Comparison of ENCODE assay signal across 23 cellular contexts in genomic region chrX:72027024-72027913, GRCh38.
DNase-seq lines count a peak whose midpoint lies in the region; ATAC-seq and TF ChIP-seq lines count a peak whose summit lies in the region.
"Had no signal": no experiment of that assay in that cellular context is flagged by ENCODE, and none has a peak within 500 bp of the region (broad histone marks: within the 10 kb centered on the region; RNA-seq: fewer than 3 reads in every experiment).

No MANE protein-coding gene starts in this region.

- H3K27ac ChIP-seq in sigmoid colon (peak overlapping the region; percentile 68 to 78 (median 73)), foreskin keratinocyte (no peak overlapping the region)
- H3K27ac ChIP-seq: left ventricle myocardium inferior, pancreas, PC-9 had no signal

- peaks cover 39% of the 10 kb centered on the region for H3K27me3 ChIP-seq in adipocyte (replicated peaks; ENCODE audit: control insufficient read depth, insufficient read depth, low read length)
- H3K27me3 ChIP-seq in sigmoid colon = peaks cover 0 to 3% (median 0%) of the 10 kb centered on the region in 3 donors
- no peaks in the 10 kb centered on the region for H3K27me3 ChIP-seq in foreskin keratinocyte

- 87 to 90% methylated on average over 14 of the region's 14 CpGs for WGBS in sigmoid colon, 2 donors

- peaks cover 24% of the 10 kb centered on the region for H3K4me1 ChIP-seq in adipocyte (ENCODE audit: control insufficient read depth, insufficient read depth, low read length)
- peaks cover 0 to 39% (median 22%) of the 10 kb centered on the region in 4 donors for H3K4me1 ChIP-seq in sigmoid colon
- H3K4me1 ChIP-seq in foreskin keratinocyte = peaks cover 4% of the 10 kb centered on the region
- H3K4me1 ChIP-seq: left ventricle myocardium inferior had no signal

- H3K27ac Mint-ChIP-seq in activated CD4-positive, alpha-beta T cell treated with anti-CD3 and anti-CD28 coated beads, Interleukin-2, amount 10 ng/mL, durations not matched to agents 7 days and 5 days = no peak overlapping the region
- H3K27ac Mint-ChIP-seq: CD4-positive, alpha-beta T cell; GM23338 had no signal

- no peak for TF ChIP-seq CTCF in AG09309 (IDR thresholded peaks at IDR 0.05; ENCODE audit: control insufficient read depth, insufficient read depth, low read depth, low read length, missing control alignments)
- TF ChIP-seq CTCF in foreskin fibroblast (IDR thresholded peaks at IDR 0.05; ENCODE audit: low read depth, low read length) = no peak
- no peak for TF ChIP-seq CTCF in sigmoid colon (IDR thresholded peaks at IDR 0.05)
- TF ChIP-seq CTCF in foreskin keratinocyte (conservative IDR thresholded peaks at IDR 0.05) = no peak

- ATAC-seq in GM21723 (IDR thresholded peaks at IDR 0.05; ENCODE audit: unreplicated experiment) (no peak), HG02642 (IDR thresholded peaks at IDR 0.05; ENCODE audit: poor library complexity, unreplicated experiment) (no peak), foreskin keratinocyte (no peak)
- ATAC-seq: A549; activated CD4-positive, CD25-positive, alpha-beta regulatory T cell treated with anti-CD3 and anti-CD28 coated beads, Interleukin-2, amount 50 U/mL, for 24 hours; GM23338; pancreas had no signal

- H3K4me3 ChIP-seq in AG09309 (ENCODE audit: control insufficient read depth, low read depth, low read length) (peak overlapping the region; percentile 43), adipocyte (ENCODE audit: low read length) (peak overlapping the region; percentile 33), foreskin fibroblast (ENCODE audit: low read depth in 1 of 2, low read length in 2 of 2) (peak overlapping the region; percentile 49 to 59), sigmoid colon (peak overlapping the region in 3 of 4 donors; percentile 28 to 36 (median 35))
- H3K4me3 ChIP-seq: A549, GM23338, left ventricle myocardium inferior, pancreas, PC-9 had no signal

- intact Hi-C loops in sigmoid colon (cut with DNase I) = no loop called here

- H3K4me3 Mint-ChIP-seq in activated CD4-positive, alpha-beta T cell treated with anti-CD3 and anti-CD28 coated beads, Interleukin-2, amount 10 ng/mL, durations not matched to agents 7 days and 5 days = no peak overlapping the region
- H3K4me3 Mint-ChIP-seq: CD4-positive, alpha-beta T cell; GM23338 had no signal

- no peaks in the 10 kb centered on the region for H3K4me1 Mint-ChIP-seq in activated CD4-positive, alpha-beta T cell treated with anti-CD3 and anti-CD28 coated beads, Interleukin-2, amount 10 ng/mL, durations not matched to agents 7 days and 5 days

- no peak for TF ChIP-seq POLR2A in sigmoid colon (IDR thresholded peaks at IDR 0.05)

- CTCF ChIA-PET in activated CD4-positive, alpha-beta T cell treated with anti-CD3 and anti-CD28 coated beads, Interleukin-2, amount 10 ng/mL, durations not matched to agents 7 days and 5 days (lab: Charles Lee) = interaction anchor here (0.8 kb wide), 1 partner anchor 99 kb away, joined by 3 read pairs; no protein-coding TSS in a partner anchor

- no peaks in the 10 kb centered on the region for H3K36me3 Mint-ChIP-seq in activated CD4-positive, alpha-beta T cell treated with anti-CD3 and anti-CD28 coated beads, Interleukin-2, amount 10 ng/mL, durations not matched to agents 7 days and 5 days (ENCODE audit: low read depth)

- peaks cover 15% of the 10 kb centered on the region for H3K27me3 Mint-ChIP-seq in activated CD4-positive, alpha-beta T cell treated with anti-CD3 and anti-CD28 coated beads, Interleukin-2, amount 10 ng/mL, durations not matched to agents 7 days and 5 days
- H3K27me3 Mint-ChIP-seq: CD4-positive, alpha-beta T cell had no signal

- no peaks in the 10 kb centered on the region for H3K9me3 Mint-ChIP-seq in activated CD4-positive, alpha-beta T cell treated with anti-CD3 and anti-CD28 coated beads, Interleukin-2, amount 10 ng/mL, durations not matched to agents 7 days and 5 days
- H3K9me3 Mint-ChIP-seq: CD4-positive, alpha-beta T cell; GM23338 had no signal

- DNase-seq in AG09309 (ENCODE audit: low read depth) = no peak
- DNase-seq in adipocyte (ENCODE audit: low read depth) = peak; percentile 54
- peak in 1 of 2 donors; percentile 49 for DNase-seq in foreskin fibroblast
- peak; percentile 33 for DNase-seq in sigmoid colon
- no peak for DNase-seq in foreskin keratinocyte
- no peak for DNase-seq in activated CD4-positive, alpha-beta T cell treated with anti-CD3 and anti-CD28 coated beads, Interleukin-2, amount 10 ng/mL, durations not matched to agents 7 days and 5 days
- DNase-seq: activated effector memory CD4-positive, alpha-beta T cell treated with anti-CD3 and anti-CD28 coated beads, Interleukin-2, amount 50 U/mL, for 16 hours; CD4-positive, alpha-beta T cell; DMS53; left ventricle myocardium inferior; NCI-H1694 treated with DMSO at 0.1 percent for 48 hours; NCI-H2227 treated with DMSO at 0.1 percent for 48 hours; pancreas; PC-9; small intestine; stimulated activated CD4-positive, alpha-beta T cell treated with anti-CD3 and anti-CD28 coated beads, Interleukin-4, amount 100 ng/mL, for 1 hour; substantia nigra; T-helper 9 cell had no signal

- H3K36me3 ChIP-seq in adipocyte (ENCODE audit: control insufficient read depth, insufficient read depth, low read length, severe bottlenecking) (no peaks in the 10 kb centered on the region), sigmoid colon (no peaks in the 10 kb centered on the region)
- H3K36me3 ChIP-seq: left ventricle myocardium inferior, pancreas had no signal

- POLR2A ChIA-PET in activated CD4-positive, alpha-beta T cell treated with anti-CD3 and anti-CD28 coated beads, Interleukin-2, amount 10 ng/mL, durations not matched to agents 7 days and 5 days (lab: Charles Lee) = no interaction called here

- TF ChIP-seq EP300 in sigmoid colon (IDR thresholded peaks at IDR 0.05) = no peak

- H3K9me3 ChIP-seq in adipocyte (ENCODE audit: control insufficient read depth, low read length) (no peaks in the 10 kb centered on the region), sigmoid colon (no peaks in the 10 kb centered on the region)
- H3K9me3 ChIP-seq: A549, left ventricle myocardium inferior, pancreas had no signal

- peak overlapping the region; percentile 46 for H3K9ac ChIP-seq in adipocyte (ENCODE audit: low read length)

Comparison
In these comparisons a context has a peak if more than half of its experiments do, and no peak if none do; other contexts are left out.
1. DNase-seq: peak in adipocyte (single experiment) and sigmoid colon (single experiment); none in AG09309 (single experiment), foreskin keratinocyte (0 of 2) and activated CD4-positive, alpha-beta T cell treated with anti-CD3 and anti-CD28 coated beads, Interleukin-2, amount 10 ng/mL, durations not matched to agents 7 days and 5 days (single experiment).
2. Peak in every context shown above with its lines, with median percentiles within 50 percentile points of each other: H3K4me3 ChIP-seq.